In the genomic region with DNA sequence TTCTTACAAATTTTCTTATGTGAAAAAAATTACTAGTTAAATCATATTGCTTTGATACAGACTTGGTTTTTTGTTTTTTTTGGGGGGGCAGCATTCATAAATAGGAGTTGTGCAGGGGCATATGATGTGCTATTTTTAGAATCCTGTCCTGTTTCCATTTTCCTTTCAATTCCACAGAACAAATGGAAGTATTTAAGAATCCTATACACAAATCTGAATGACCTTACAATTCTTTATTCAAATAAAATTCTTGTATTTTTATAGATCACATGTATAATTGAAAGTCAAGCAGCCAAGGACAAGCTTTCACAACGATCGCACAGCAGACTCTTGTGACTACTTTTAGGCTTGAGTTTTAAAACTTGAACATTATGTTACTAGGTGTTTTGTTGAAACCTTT, we compare ENCODE assay signal across 20 cellular contexts.
A peak's percentile ranks its signal among the peaks of the same experiment; 100 is the strongest.
DNase-seq lines count a peak whose midpoint lies in the region; ATAC-seq and TF ChIP-seq lines count a peak whose summit lies in the region.
"Had no signal": no experiment of that assay in that cellular context is flagged by ENCODE, and none has a peak within 500 bp of the region (broad histone marks: within the 10 kb centered on the region; RNA-seq: fewer than 3 reads in every experiment).

No MANE protein-coding gene starts in this region.

- no peaks in the 10 kb centered on the region for H3K4me1 ChIP-seq in hepatocyte (ENCODE audit: insufficient read depth)
- H3K4me1 ChIP-seq: BLaER1 had no signal

- H3K27me3 Mint-ChIP-seq in nephron (ENCODE audit: low read depth) = no peaks in the 10 kb centered on the region
- H3K27me3 Mint-ChIP-seq: B cell; CD4-positive, CD25-positive, alpha-beta regulatory T cell had no signal

- WGBS in hepatocyte (ENCODE audit: low lambda C conversion rate, missing lambda C conversion rate) = 64% methylated on average over 2 of the region's 2 CpGs

- ATAC-seq in HG03159 (IDR thresholded peaks at IDR 0.05; ENCODE audit: unreplicated experiment) = no peak
- ATAC-seq in left colon = no peak
- no peak for ATAC-seq in GM21737 (IDR thresholded peaks at IDR 0.05; ENCODE audit: unreplicated experiment)
- ATAC-seq: CD8-positive, alpha-beta T cell; GM12878; GM23338; HCT116 had no signal

- H3K27ac Mint-ChIP-seq in nephron = peak overlapping the region in 2 of 3 experiments; percentile 40 to 46
- H3K27ac Mint-ChIP-seq: B cell; CD4-positive, CD25-positive, alpha-beta regulatory T cell; CD8-positive, alpha-beta T cell; GM23338; H9 had no signal

- intact Hi-C loops in left colon (cut with DNase I, micrococcal nuclease) = no loop called here

- H3K4me1 Mint-ChIP-seq in nephron = peaks cover 26% of the 10 kb centered on the region
- H3K4me1 Mint-ChIP-seq: B cell; CD4-positive, CD25-positive, alpha-beta regulatory T cell had no signal

- H3K79me2 ChIP-seq in hepatocyte = no peaks in the 10 kb centered on the region

- H3K9me2 ChIP-seq in hepatocyte (replicated peaks; ENCODE audit: insufficient read depth) = no peaks in the 10 kb centered on the region

- H3K9me3 ChIP-seq in hepatocyte (ENCODE audit: low read depth) = no peaks in the 10 kb centered on the region
- H3K9me3 ChIP-seq: BLaER1 had no signal

- H3K4me3 Mint-ChIP-seq in nephron = no peak overlapping the region
- H3K4me3 Mint-ChIP-seq: B cell; CD4-positive, CD25-positive, alpha-beta regulatory T cell; CD8-positive, alpha-beta T cell; GM23338; H9 had no signal

- H3K27me3 ChIP-seq in hepatocyte = no peaks in the 10 kb centered on the region
- H3K27me3 ChIP-seq: BLaER1 had no signal

- H3K9me3 Mint-ChIP-seq in nephron = peaks cover 16% of the 10 kb centered on the region
- H3K9me3 Mint-ChIP-seq: GM23338 had no signal

- H3K27ac ChIP-seq in hepatocyte = peak overlapping the region; percentile 17
- H3K27ac ChIP-seq: BLaER1, C4-2B had no signal

- H3K36me3 Mint-ChIP-seq in nephron (ENCODE audit: low read depth) = peaks cover 3% of the 10 kb centered on the region
- H3K36me3 Mint-ChIP-seq: CD4-positive, CD25-positive, alpha-beta regulatory T cell; CD8-positive, alpha-beta T cell had no signal

- peak; percentile 51 for DNase-seq in SK-MEL-5 (ENCODE audit: low read depth, low spot score)
- DNase-seq in hepatocyte (ENCODE audit: low spot score) = no peak
- no peak for DNase-seq in nucleus accumbens (lab: John Stamatoyannopoulos, UW)
- DNase-seq in left colon = no peak
- DNase-seq: CD4-positive, CD25-positive, alpha-beta regulatory T cell; CD8-positive, alpha-beta T cell; DMS 273 treated with DMSO at 0.1 percent for 48 hours; DMS79; EL; GDM1; H9 had no signal

- no peak overlapping the region for H3K4me3 ChIP-seq in hepatocyte
- H3K4me3 ChIP-seq: BLaER1, GM12878, GM23338 had no signal

- in situ Hi-C loops in SK-MEL-5 (cut with HindIII; ENCODE audit: low pct_unique_long_range_greater_than_20kb, low sequenced_read_pairs) = no loop called here

- no peak for TF ChIP-seq CTCF in hepatocyte (IDR thresholded peaks at IDR 0.05; ENCODE audit: poor library complexity)
- no peak for TF ChIP-seq CTCF in nephron (IDR thresholded peaks at IDR 0.05; ENCODE audit: unreplicated experiment in 3 of 3)

- no peaks in the 10 kb centered on the region for H4K20me1 ChIP-seq in hepatocyte (ENCODE audit: insufficient read depth, poor library complexity, severe bottlenecking)
- H4K20me1 ChIP-seq: BLaER1 had no signal

- no peak overlapping the region for H2AFZ ChIP-seq in hepatocyte
- H2AFZ ChIP-seq: GM23338 had no signal

- H3K36me3 ChIP-seq in hepatocyte (replicated peaks; ENCODE audit: insufficient read depth, low read depth) = no peaks in the 10 kb centered on the region
- H3K36me3 ChIP-seq: BLaER1 had no signal

- H3K4me2 ChIP-seq in hepatocyte = no peak overlapping the region
- H3K4me2 ChIP-seq: BLaER1, GM23338 had no signal
